In the genomic region with DNA sequence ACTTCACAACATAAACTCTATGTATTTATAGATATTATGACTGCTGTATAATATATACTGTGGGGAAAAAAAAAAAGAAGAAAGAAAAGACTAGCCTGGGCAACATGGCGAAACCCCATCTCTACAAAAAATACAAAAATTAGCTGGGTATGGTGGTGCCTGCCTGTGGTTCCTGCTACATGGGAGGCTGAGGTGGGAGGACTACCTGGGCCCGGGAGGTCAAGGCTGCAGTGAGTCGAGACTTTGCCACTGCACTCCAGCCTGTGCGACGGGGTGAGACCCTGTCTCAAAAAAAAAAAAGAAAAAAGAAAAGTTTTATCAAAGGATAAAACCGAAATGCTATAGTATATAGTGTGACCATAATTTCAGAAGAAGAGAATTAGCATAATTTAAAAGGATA, we compare ENCODE assay signal across 9 cellular contexts. TPM values are rescaled to one million over a fixed set of nuclear protein-coding genes. Genes with fewer than 3 reads are reported as not detected.
A peak's percentile ranks its signal among the peaks of the same experiment; 100 is the strongest.
DNase-seq lines count a peak whose midpoint lies in the region; ATAC-seq and TF ChIP-seq lines count a peak whose summit lies in the region.
"Had no signal": no experiment of that assay in that cellular context is flagged by ENCODE, and none has a peak within 500 bp of the region (broad histone marks: within the 10 kb centered on the region; RNA-seq: fewer than 3 reads in every experiment).

No MANE protein-coding gene starts in this region.

- H3K4me2 ChIP-seq in PC-3 (ENCODE audit: low read length) (peak overlapping the region; percentile 94), trophoblast cell (ENCODE audit: low read length) (no peak overlapping the region)

- TF ChIP-seq CTCF in Calu3 (IDR thresholded peaks at IDR 0.05; ENCODE audit: unreplicated experiment) = no peak
- no peak for TF ChIP-seq CTCF in PC-3 (conservative IDR thresholded peaks at IDR 0.05; ENCODE audit: low read depth, low read length)
- TF ChIP-seq CTCF in epithelial cell of esophagus (IDR thresholded peaks at IDR 0.05; ENCODE audit: insufficient read depth, low read depth, low read length, missing control alignments) = no peak

- H3K14ac ChIP-seq in trophoblast cell (ENCODE audit: low read length) = no peak overlapping the region

- H3K27me3 Mint-ChIP-seq in Calu3 (ENCODE audit: unreplicated experiment) = no peaks in the 10 kb centered on the region

- H3K36me3 ChIP-seq in PC-3 (ENCODE audit: low read depth, low read length) (no peaks in the 10 kb centered on the region), trophoblast cell (ENCODE audit: control insufficient read depth in 1 of 2, insufficient read depth in 2 of 2, low read length in 2 of 2) (no peaks in the 10 kb centered on the region)

- H2AFZ ChIP-seq in PC-3 (ENCODE audit: low read length) (no peak overlapping the region), trophoblast cell (ENCODE audit: insufficient read depth, low read length, poor library complexity) (no peak overlapping the region)

- peaks cover 49% of the 10 kb centered on the region for H4K20me1 ChIP-seq in PC-3 (ENCODE audit: low read length)

- no peak overlapping the region for H3K27ac ChIP-seq in PC-3 (ENCODE audit: low read length)
- H3K27ac ChIP-seq in trophoblast cell (ENCODE audit: low read depth, low read length) = no peak overlapping the region

- no peak overlapping the region for H3K23ac ChIP-seq in trophoblast cell (ENCODE audit: low read length)

- H3K9me3 ChIP-seq in PC-3 (ENCODE audit: low read length) = no peaks in the 10 kb centered on the region
- peaks cover 1% of the 10 kb centered on the region for H3K9me3 ChIP-seq in trophoblast cell (ENCODE audit: insufficient read depth, low read depth, low read length)

- no peaks in the 10 kb centered on the region for H3K27me3 ChIP-seq in PC-3 (ENCODE audit: low read length)
- H3K27me3 ChIP-seq in trophoblast cell (ENCODE audit: insufficient read depth, low read length) = no peaks in the 10 kb centered on the region

- no peak overlapping the region for H4K8ac ChIP-seq in trophoblast cell (ENCODE audit: low read depth, low read length)

- H3K79me1 ChIP-seq in trophoblast cell (ENCODE audit: low read length) = peaks cover 10% of the 10 kb centered on the region

- peaks cover 57% of the 10 kb centered on the region for H3K36me3 Mint-ChIP-seq in Calu3 (ENCODE audit: insufficient read depth, unreplicated experiment)

- no peaks in the 10 kb centered on the region for H3K9me3 Mint-ChIP-seq in Calu3 (ENCODE audit: low read depth, unreplicated experiment)

- no peak overlapping the region for H2BK5ac ChIP-seq in trophoblast cell (ENCODE audit: low read depth, low read length, poor library complexity)

- BruUV-seq in Calu3 (replicated peaks; lab: Mats Ljungman, UMichigan) = no TSS peak
- no TSS peak for BruUV-seq in PC-3 (replicated peaks; lab: Mats Ljungman, UMichigan)

- no peak overlapping the region for H3K18ac ChIP-seq in trophoblast cell (ENCODE audit: low read length)

- H4K12ac ChIP-seq in trophoblast cell (ENCODE audit: low read depth, low read length) = no peak overlapping the region

- POLR2A ChIA-PET in PC-3 (lab: Charles Lee; ENCODE audit: unreplicated experiment) = interaction anchor here (0.6 kb wide), 1 partner anchor 95 kb away, joined by 4 read pairs; no protein-coding TSS in a partner anchor
- POLR2A ChIA-PET in HEK293T (lab: Yijun Ruan, JAX) = interaction anchor here (0.5 to 1.7 kb wide), 3 partner anchors 8 to 86 kb away, joined by 3 to 6 read pairs (median 3); no protein-coding TSS in a partner anchor

- H3K4me1 Mint-ChIP-seq in Calu3 (ENCODE audit: low read depth, unreplicated experiment) = peaks cover 32% of the 10 kb centered on the region

- no peak overlapping the region for H2AK5ac ChIP-seq in trophoblast cell (ENCODE audit: low read length)

- ATAC-seq in PC-3 (no peak), GM18907 (IDR thresholded peaks at IDR 0.05; ENCODE audit: unreplicated experiment) (no peak)

- peak overlapping the region; percentile 95 for H3K9ac ChIP-seq in PC-3 (ENCODE audit: low read length)
- no peak overlapping the region for H3K9ac ChIP-seq in trophoblast cell (ENCODE audit: low read length)

- H3K4me3 ChIP-seq in PC-3 (ENCODE audit: low read length) (peak overlapping the region; percentile 95), epithelial cell of esophagus (ENCODE audit: low read length) (peak overlapping the region; percentile 99), trophoblast cell (ENCODE audit: low read depth, low read length) (no peak overlapping the region)

- H3K27ac Mint-ChIP-seq in Calu3 (ENCODE audit: unreplicated experiment) = no peak overlapping the region

- no peak overlapping the region for H4K91ac ChIP-seq in trophoblast cell (ENCODE audit: low read depth, low read length)

- peaks cover 9% of the 10 kb centered on the region for H3K4me1 ChIP-seq in PC-3 (ENCODE audit: insufficient read depth, low read length)
- peaks cover 19 to 22% of the 10 kb centered on the region in 2 experiments for H3K4me1 ChIP-seq in trophoblast cell (ENCODE audit: control insufficient read depth in 1 of 2, insufficient read depth in 2 of 2, low read length in 2 of 2)

- peak overlapping the region; percentile 72 for H3K4ac ChIP-seq in trophoblast cell (ENCODE audit: low read depth, low read length)

- no peaks in the 10 kb centered on the region for H3F3A ChIP-seq in PC-3 (ENCODE audit: low read length, unreplicated experiment)

- CTCF ChIA-PET in Calu3 (lab: Charles Lee) (interaction anchor here (1.2 kb wide), 1 partner anchor 93 kb away, joined by 3 read pairs; no protein-coding TSS in a partner anchor), PC-3 (lab: Charles Lee) (interaction anchor here (0.6 kb wide), 1 partner anchor 23 kb away, joined by 3 read pairs; no protein-coding TSS in a partner anchor), HEK293T (lab: Yijun Ruan, JAX) (interaction anchor here (0.6 to 1.9 kb wide), 3 partner anchors 19 to 230 kb away, joined by 4 to 10 read pairs (median 4); no protein-coding TSS in a partner anchor)

- intact Hi-C loops in Calu3 (cut with micrococcal nuclease; ENCODE audit: unreplicated experiment) (loop anchor here (2.0 to 5.0 kb wide), 2 partner anchors 92 to 468 kb away; a partner anchor contains a TSS), PC-3 (cut with micrococcal nuclease) (loop anchor here (10.0 kb wide), 1 partner anchor 360 kb away; a partner anchor contains a TSS)

- H3K4me3 Mint-ChIP-seq in Calu3 (ENCODE audit: low read depth, unreplicated experiment) = peak overlapping the region; percentile 100

- H3K9me2 ChIP-seq in PC-3 (replicated peaks; ENCODE audit: low read length) = no peaks in the 10 kb centered on the region

- no peak overlapping the region for H2BK12ac ChIP-seq in trophoblast cell (ENCODE audit: low read length)

- no peak for DNase-seq in Calu3
- DNase-seq in PC-3 = no peak
- DNase-seq in epithelial cell of esophagus (ENCODE audit: low read depth) = no peak
- DNase-seq in trophoblast cell = no peak
- no peak for DNase-seq in HEK293T (ENCODE audit: extremely low spot score)
- no peak for DNase-seq in NCI-H1417 treated with DMSO at 0.1 percent for 48 hours (lab: John Stamatoyannopoulos, UW)
- no peak for DNase-seq in foreskin melanocyte
- DNase-seq: activated CD4-positive, alpha-beta T cell treated with anti-CD3 and anti-CD28 coated beads, Interleukin-2, amount 50 U/mL, for 1 hour had no signal

- no peak overlapping the region for H2BK120ac ChIP-seq in trophoblast cell (ENCODE audit: insufficient read depth, low read length, poor library complexity)

- H3K79me2 ChIP-seq in PC-3 (ENCODE audit: low read length) = peaks cover 90% of the 10 kb centered on the region
- peaks cover 26% of the 10 kb centered on the region for H3K79me2 ChIP-seq in trophoblast cell (ENCODE audit: control insufficient read depth, insufficient read depth, low read length, poor library complexity)

- WGBS in trophoblast cell (ENCODE audit: extremely low coverage, insufficient coverage, insufficient read length) = no CpG with 5 or more reads among the region's 6 CpGs

TF ChIP-seq in HEK293T, 16 proteins besides CTCF, POLR2A, EP300 and RAD21:
- TF ChIP-seq SUZ12 (IDR thresholded peaks at IDR 0.05) = no peak
- TF ChIP-seq NFRKB (IDR thresholded peaks at IDR 0.05) = no peak
- TF ChIP-seq L3MBTL2 (conservative IDR thresholded peaks at IDR 0.05) = no peak
- no peak for TF ChIP-seq BHLHE40 (IDR thresholded peaks at IDR 0.05; ENCODE audit: borderline replicate concordance)
- TF ChIP-seq FOXA1 (IDR thresholded peaks at IDR 0.05) = no peak
- no peak for TF ChIP-seq HDGF (IDR thresholded peaks at IDR 0.05; ENCODE audit: borderline replicate concordance)
- no peak for TF ChIP-seq LEF1 (IDR thresholded peaks at IDR 0.05; ENCODE audit: borderline replicate concordance)
- TF ChIP-seq FOXK2 (IDR thresholded peaks at IDR 0.05) = no peak
- TF ChIP-seq, protein P1, sequence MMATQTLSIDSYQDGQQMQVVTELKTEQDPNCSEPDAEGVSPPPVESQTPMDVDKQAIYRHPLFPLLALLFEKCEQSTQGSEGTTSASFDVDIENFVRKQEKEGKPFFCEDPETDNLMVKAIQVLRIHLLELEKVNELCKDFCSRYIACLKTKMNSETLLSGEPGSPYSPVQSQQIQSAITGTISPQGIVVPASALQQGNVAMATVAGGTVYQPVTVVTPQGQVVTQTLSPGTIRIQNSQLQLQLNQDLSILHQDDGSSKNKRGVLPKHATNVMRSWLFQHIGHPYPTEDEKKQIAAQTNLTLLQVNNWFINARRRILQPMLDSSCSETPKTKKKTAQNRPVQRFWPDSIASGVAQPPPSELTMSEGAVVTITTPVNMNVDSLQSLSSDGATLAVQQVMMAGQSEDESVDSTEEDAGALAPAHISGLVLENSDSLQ (IDR thresholded peaks at IDR 0.05) = no peak
- no peak for TF ChIP-seq TARDBP (IDR thresholded peaks at IDR 0.05)
- TF ChIP-seq SP1 (IDR thresholded peaks at IDR 0.05) = no peak
- TF ChIP-seq ELF4 (IDR thresholded peaks at IDR 0.05) = no peak
- no peak for TF ChIP-seq FOXM1 (IDR thresholded peaks at IDR 0.05; ENCODE audit: borderline replicate concordance)
- no peak for TF ChIP-seq ZNF384 (IDR thresholded peaks at IDR 0.05)

RNA-seq across cellular contexts. Expression of a gene that starts 2.7 kb away (rescaled TPM):
- total RNA-seq in Calu3 (2022) = 24.5 and 26.2 TPM in 2 replicates
- total RNA-seq in PC-3 (2014; rRNA removed) = 14.0 and 14.9 TPM in 2 replicates
- polyA plus RNA-seq in trophoblast cell (2013) = 6.8 and 7.5 TPM in 2 replicates

RNA-seq across cellular contexts. Expression of a gene that starts 3.1 kb away (rescaled TPM):
- total RNA-seq in Calu3 (2022) (17.4 and 19.7 TPM in 2 replicates), PC-3 (2014; rRNA removed) (17.1 and 27.8 TPM in 2 replicates)
- polyA plus RNA-seq in trophoblast cell (2013) = 17.4 and 18.7 TPM in 2 replicates
